In genomic region chr12:122322501-122322900, GRCh38 we compare ENCODE assay signal across 22 cellular contexts. TPM values are rescaled to one million over a fixed set of nuclear protein-coding genes. Genes with fewer than 3 reads are reported as not detected.
A peak's percentile ranks its signal among the peaks of the same experiment; 100 is the strongest.
DNase-seq lines count a peak whose midpoint lies in the region; ATAC-seq and TF ChIP-seq lines count a peak whose summit lies in the region.
"Had no signal": no experiment of that assay in that cellular context is flagged by ENCODE, and none has a peak within 500 bp of the region (broad histone marks: within the 10 kb centered on the region; RNA-seq: fewer than 3 reads in every experiment).

No MANE protein-coding gene starts in this region.

- H3K36me3 Mint-ChIP-seq in activated T-cell treated with anti-CD3 and anti-CD28 coated beads, Interleukin-2, amount 50 U/mL, for 72 hours (ENCODE audit: insufficient read depth in 2 of 2), result peaks cover 8 to 10% of the 10 kb centered on the region in 2 donors
- H3K36me3 Mint-ChIP-seq in T-helper 17 cell (ENCODE audit: low read depth), result peaks cover 10% of the 10 kb centered on the region
- H3K36me3 Mint-ChIP-seq in T-helper 2 cell treated with Interferon-gamma antibody and Interleukin-4, amounts not matched to agents 5 μg/mL and 100 μg/mL, for 36 hours (ENCODE audit: low read depth), result peaks cover 35% of the 10 kb centered on the region

- H3K4me3 ChIP-seq in fibroblast of pulmonary artery (replicated peaks; ENCODE audit: low read depth, low read length), result no peak overlapping the region
- H3K4me3 ChIP-seq in effector memory CD4-positive, alpha-beta T cell (ENCODE audit: insufficient read depth, low read depth, low read length, poor library complexity, severe bottlenecking), result no peak overlapping the region
- H3K4me3 ChIP-seq: BLaER1, HAP-1, uterus had no signal

- no peak overlapping the region for H3K4me3 Mint-ChIP-seq in activated T-cell treated with anti-CD3 and anti-CD28 coated beads, Interleukin-2, amount 50 U/mL, for 72 hours
- no peak overlapping the region for H3K4me3 Mint-ChIP-seq in T-helper 17 cell
- H3K4me3 Mint-ChIP-seq in T-helper 2 cell treated with Interferon-gamma antibody and Interleukin-4, amounts not matched to agents 5 μg/mL and 100 μg/mL, for 36 hours, result no peak overlapping the region
- H3K4me3 Mint-ChIP-seq: activated CD8-positive, alpha-beta memory T cell treated with anti-CD3 and anti-CD28 coated beads, Interleukin-2, amount 10 ng/mL, durations not matched to agents 7 days and 5 days; neural crest cell had no signal

- H3K27me3 ChIP-seq in effector memory CD4-positive, alpha-beta T cell (replicated peaks; ENCODE audit: control insufficient read depth, insufficient read depth, low read length, poor library complexity, severe bottlenecking), result no peaks in the 10 kb centered on the region
- H3K27me3 ChIP-seq: BLaER1, uterus had no signal

- no peaks in the 10 kb centered on the region for H3K9me3 Mint-ChIP-seq in activated T-cell treated with anti-CD3 and anti-CD28 coated beads, Interleukin-2, amount 50 U/mL, for 72 hours
- H3K9me3 Mint-ChIP-seq in T-helper 2 cell treated with Interferon-gamma antibody and Interleukin-4, amounts not matched to agents 5 μg/mL and 100 μg/mL, for 36 hours, result no peaks in the 10 kb centered on the region
- H3K9me3 Mint-ChIP-seq: neural crest cell had no signal

- ATAC-seq in activated T-cell treated with anti-CD3 and anti-CD28 coated beads, Interleukin-2, amount 50 U/mL, for 72 hours (replicated peaks in 1 of 2), result no peak
- no peak for ATAC-seq in T-helper 17 cell
- ATAC-seq: activated CD8-positive, alpha-beta memory T cell treated with anti-CD3 and anti-CD28 coated beads, Interleukin-2, amount 10 ng/mL, durations not matched to agents 7 days and 5 days; left colon had no signal

- H3K9me3 ChIP-seq in T-helper 17 cell (ENCODE audit: control insufficient read depth, low read length, poor library complexity, severe bottlenecking), result no peaks in the 10 kb centered on the region
- no peaks in the 10 kb centered on the region for H3K9me3 ChIP-seq in effector memory CD4-positive, alpha-beta T cell (ENCODE audit: control insufficient read depth, low read length)
- H3K9me3 ChIP-seq: BLaER1, HAP-1, uterus had no signal

- H3K27me3 Mint-ChIP-seq in activated T-cell treated with anti-CD3 and anti-CD28 coated beads, Interleukin-2, amount 50 U/mL, for 72 hours (ENCODE audit: low read depth), result no peaks in the 10 kb centered on the region
- no peaks in the 10 kb centered on the region for H3K27me3 Mint-ChIP-seq in T-helper 17 cell
- H3K27me3 Mint-ChIP-seq in T-helper 2 cell treated with Interferon-gamma antibody and Interleukin-4, amounts not matched to agents 5 μg/mL and 100 μg/mL, for 36 hours (ENCODE audit: low read depth), result no peaks in the 10 kb centered on the region
- H3K27me3 Mint-ChIP-seq: activated CD8-positive, alpha-beta memory T cell treated with anti-CD3 and anti-CD28 coated beads, Interleukin-2, amount 10 ng/mL, durations not matched to agents 7 days and 5 days had no signal

- peaks cover 12% of the 10 kb centered on the region for H3K4me1 Mint-ChIP-seq in activated T-cell treated with anti-CD3 and anti-CD28 coated beads, Interleukin-2, amount 50 U/mL, for 72 hours (ENCODE audit: low read depth)
- peaks cover 9% of the 10 kb centered on the region for H3K4me1 Mint-ChIP-seq in T-helper 17 cell
- peaks cover 12% of the 10 kb centered on the region for H3K4me1 Mint-ChIP-seq in T-helper 2 cell treated with Interferon-gamma antibody and Interleukin-4, amounts not matched to agents 5 μg/mL and 100 μg/mL, for 36 hours (ENCODE audit: low read depth)
- H3K4me1 Mint-ChIP-seq: neural crest cell had no signal

- peaks cover 53% of the 10 kb centered on the region for H3K36me3 ChIP-seq in effector memory CD4-positive, alpha-beta T cell (ENCODE audit: control insufficient read depth, insufficient read depth, low read length)
- H3K36me3 ChIP-seq: uterus had no signal

- peaks cover 4% of the 10 kb centered on the region for H3K4me1 ChIP-seq in effector memory CD4-positive, alpha-beta T cell (ENCODE audit: control insufficient read depth, insufficient read depth, low read length, poor library complexity, severe bottlenecking)

- TF ChIP-seq CTCF in fibroblast of pulmonary artery (IDR thresholded peaks at IDR 0.05; ENCODE audit: low read length, missing control alignments), result no peak

- H3K27ac ChIP-seq in effector memory CD4-positive, alpha-beta T cell (ENCODE audit: insufficient read depth, low read length, poor library complexity, severe bottlenecking), result no peak overlapping the region
- H3K27ac ChIP-seq: BLaER1, KMS-11, uterus had no signal

- DNase-seq in activated T-cell treated with anti-CD3 and anti-CD28 coated beads, Interleukin-2, amount 50 U/mL, for 72 hours, result no peak
- DNase-seq in activated T-cell treated with anti-CD3 and anti-CD28 coated beads, Interleukin-2, amount 50 U/mL, for 48 hours, result no peak
- DNase-seq in T-helper 17 cell (no peak), fibroblast of pulmonary artery (ENCODE audit: low read depth) (peak; percentile 48), renal cortical epithelial cell (ENCODE audit: low read depth) (peak; percentile 42), GM19238 (ENCODE audit: insufficient read length, low spot score) (no peak)
- no peak for DNase-seq in T-helper 2 cell treated with Interferon-gamma antibody and Interleukin-4, amounts not matched to agents 5 μg/mL and 100 μg/mL, for 36 hours (ENCODE audit: low spot score)
- no peak for DNase-seq in effector memory CD4-positive, alpha-beta T cell
- DNase-seq: activated CD8-positive, alpha-beta memory T cell treated with anti-CD3 and anti-CD28 coated beads, Interleukin-2, amount 10 ng/mL, durations not matched to agents 7 days and 5 days; activated effector memory CD4-positive, alpha-beta T cell treated with Interleukin-2 at 50 U/mL for 16 hours; cerebellar nuclear complex; foreskin melanocyte; left colon; NCI-H1092; NCI-H2081 treated with DMSO at 0.1 percent for 48 hours; NCI-H510A treated with DMSO at 0.1 percent for 48 hours; stimulated activated CD4-positive, alpha-beta T cell treated with anti-CD3 and anti-CD28 coated beads, Interleukin-12 subunit alpha, Interleukin-12 subunit beta, amount 100 ng/mL, for 4 hours; uterus had no signal

- H3K27ac Mint-ChIP-seq in activated T-cell treated with anti-CD3 and anti-CD28 coated beads, Interleukin-2, amount 50 U/mL, for 72 hours, result peak overlapping the region; percentile 13
- H3K27ac Mint-ChIP-seq in T-helper 17 cell, result peak overlapping the region; percentile 60
- no peak overlapping the region for H3K27ac Mint-ChIP-seq in T-helper 2 cell treated with Interferon-gamma antibody and Interleukin-4, amounts not matched to agents 5 μg/mL and 100 μg/mL, for 36 hours
- H3K27ac Mint-ChIP-seq: activated CD8-positive, alpha-beta memory T cell treated with anti-CD3 and anti-CD28 coated beads, Interleukin-2, amount 10 ng/mL, durations not matched to agents 7 days and 5 days had no signal

RNA-seq across cellular contexts. Expression of gene VPS33A, which starts 56.2 kb away (rescaled TPM):
- total RNA-seq in activated T-cell treated with anti-CD3 and anti-CD28 coated beads, Interleukin-2, amount 50 U/mL, for 72 hours, result 10 to 100 TPM; 23.5 to 24.1 TPM
- total RNA-seq in T-helper 17 cell (10 to 100 TPM; 18.9 to 19.2 TPM), renal cortical epithelial cell (20.1 and 32.0 TPM in 2 replicates)

Comparison
In these comparisons a context has a peak if more than half of its experiments do, and no peak if none do; other contexts are left out.
1. DNase-seq: peak in fibroblast of pulmonary artery (single experiment) and renal cortical epithelial cell (single experiment); none in activated T-cell treated with anti-CD3 and anti-CD28 coated beads, Interleukin-2, amount 50 U/mL, for 72 hours (0 of 2), activated T-cell treated with anti-CD3 and anti-CD28 coated beads, Interleukin-2, amount 50 U/mL, for 48 hours (0 of 2), T-helper 17 cell (0 of 3), T-helper 2 cell treated with Interferon-gamma antibody and Interleukin-4, amounts not matched to agents 5 μg/mL and 100 μg/mL, for 36 hours (single experiment), effector memory CD4-positive, alpha-beta T cell (0 of 3) and GM19238 (single experiment).